ENCODE assay signal across 20 cellular contexts in the genomic region with DNA sequence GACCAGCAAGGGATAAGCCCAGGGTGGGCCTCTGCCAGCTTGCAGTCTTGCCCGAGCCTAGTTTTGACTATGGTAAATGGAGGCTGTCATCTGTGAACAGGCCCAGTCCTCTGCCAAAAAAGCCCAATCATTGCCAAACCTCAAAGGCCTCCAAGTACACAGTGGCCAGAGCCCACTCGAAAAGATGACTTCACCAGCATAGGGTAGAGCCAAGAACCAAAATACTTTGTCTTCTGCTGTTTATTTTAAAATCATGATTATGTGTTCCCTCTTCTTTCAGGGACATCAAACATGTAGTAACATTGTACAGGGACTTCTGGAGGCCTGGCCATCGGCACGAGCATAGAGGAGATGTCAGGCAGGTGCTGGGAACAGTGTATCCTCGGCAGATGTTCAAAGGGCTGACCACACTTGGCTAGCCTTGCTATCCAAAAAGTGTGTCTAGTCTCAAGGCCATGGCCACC.
A peak's percentile ranks its signal among the peaks of the same experiment; 100 is the strongest.
DNase-seq lines count a peak whose midpoint lies in the region; ATAC-seq and TF ChIP-seq lines count a peak whose summit lies in the region.
"Had no signal": no experiment of that assay in that cellular context is flagged by ENCODE, and none has a peak within 500 bp of the region (broad histone marks: within the 10 kb centered on the region; RNA-seq: fewer than 3 reads in every experiment).

No MANE protein-coding gene starts in this region.

- no peak overlapping the region for H3K4me3 ChIP-seq in right atrium auricular region
- no peak overlapping the region for H3K4me3 ChIP-seq in fibroblast of lung (replicated peaks in 1 of 4; ENCODE audit: control extremely low read depth in 1 of 4, insufficient read depth in 1 of 4, low read depth in 3 of 4, low read length in 4 of 4)
- no peak overlapping the region for H3K4me3 ChIP-seq in mucosa of descending colon
- H3K4me3 ChIP-seq in upper lobe of left lung = no peak overlapping the region
- H3K4me3 ChIP-seq: cardiac muscle cell, Peyer's patch, spleen, vagina had no signal

- no peak overlapping the region for H3K27ac ChIP-seq in right atrium auricular region
- no peak overlapping the region for H3K27ac ChIP-seq in fibroblast of lung (ENCODE audit: insufficient read depth, low read length)
- no peak overlapping the region for H3K27ac ChIP-seq in upper lobe of left lung
- H3K27ac ChIP-seq: cardiac muscle cell, Peyer's patch, spleen, vagina, VCaP had no signal

- H3K79me2 ChIP-seq in fibroblast of lung (ENCODE audit: control insufficient read depth, insufficient read depth, low read length) = no peaks in the 10 kb centered on the region

- no peak for TF ChIP-seq POLR2A in upper lobe of left lung (IDR thresholded peaks at IDR 0.05)

- peak; percentile 83 for ATAC-seq in Right ventricle myocardium superior (ENCODE audit: poor library complexity)
- peak; percentile 48 for ATAC-seq in mucosa of descending colon
- peak; percentile 46 to 89 for ATAC-seq in upper lobe of left lung (ENCODE audit: low FRiP score in 2 of 2)

- DNase-seq in Right ventricle myocardium superior (peak; percentile 55), right atrium auricular region (ENCODE audit: low spot score) (no peak), fibroblast of lung (ENCODE audit: low read depth in 2 of 2) (peak; percentile 54 to 76), mucosa of descending colon (no peak), upper lobe of left lung (no peak), ureter (ENCODE audit: low spot score) (no peak), GM19238 (ENCODE audit: insufficient read length, low spot score) (no peak)
- no peak for DNase-seq in activated CD4-positive, alpha-beta T cell treated with anti-CD3 and anti-CD28 coated beads, Interleukin-2, amount 50 U/mL, for 4 hours
- DNase-seq: 8988T; activated CD4-positive, alpha-beta T cell treated with anti-CD3 and anti-CD28 coated beads, Interleukin-2, amount 10 ng/mL, durations not matched to agents 7 days and 5 days; activated effector memory CD4-positive, alpha-beta T cell treated with anti-CD3 and anti-CD28 coated beads, Interleukin-2, amount 50 U/mL, for 16 hours; H9; NCI-H1694; Peyer's patch; spleen; stimulated activated CD4-positive, alpha-beta T cell treated with anti-CD3 and anti-CD28 coated beads, Interleukin-4, amount 100 ng/mL, for 4 hours; T-helper 2 cell had no signal

- no peak overlapping the region for H3K9ac ChIP-seq in fibroblast of lung (ENCODE audit: insufficient read depth, low read length)

- H2AFZ ChIP-seq in fibroblast of lung (ENCODE audit: low read length) = no peak overlapping the region

- TF ChIP-seq CTCF in right atrium auricular region (IDR thresholded peaks at IDR 0.05) (no peak), fibroblast of lung (conservative IDR thresholded peaks at IDR 0.05 in 1 of 2, IDR thresholded peaks at IDR 0.05 in 1 of 2; ENCODE audit: low read depth in 1 of 2, low read length in 2 of 2) (no peak), mucosa of descending colon (IDR thresholded peaks at IDR 0.05) (no peak), upper lobe of left lung (IDR thresholded peaks at IDR 0.05) (no peak)

- intact Hi-C loops in Right ventricle myocardium superior (cut with DNase I) = no loop called here
- intact Hi-C loops in mucosa of descending colon (cut with DNase I, micrococcal nuclease) = no loop called here

- H3K9me3 ChIP-seq in right atrium auricular region = no peaks in the 10 kb centered on the region
- H3K9me3 ChIP-seq in fibroblast of lung (ENCODE audit: control insufficient read depth, insufficient read depth, low read depth, low read length) = no peaks in the 10 kb centered on the region
- H3K9me3 ChIP-seq in mucosa of descending colon = no peaks in the 10 kb centered on the region
- no peaks in the 10 kb centered on the region for H3K9me3 ChIP-seq in upper lobe of left lung
- H3K9me3 ChIP-seq: Peyer's patch, vagina had no signal

- no peaks in the 10 kb centered on the region for H3K36me3 ChIP-seq in right atrium auricular region
- no peaks in the 10 kb centered on the region for H3K36me3 ChIP-seq in fibroblast of lung (ENCODE audit: control insufficient read depth, insufficient read depth, low read length)
- H3K36me3 ChIP-seq in mucosa of descending colon (ENCODE audit: low read depth) = no peaks in the 10 kb centered on the region
- H3K36me3 ChIP-seq in upper lobe of left lung = no peaks in the 10 kb centered on the region
- H3K36me3 ChIP-seq: cardiac muscle cell, Peyer's patch, spleen, vagina had no signal

- H3K4me1 ChIP-seq in right atrium auricular region (no peaks in the 10 kb centered on the region), fibroblast of lung (ENCODE audit: control insufficient read depth, extremely low read depth, insufficient read depth, low read length) (no peaks in the 10 kb centered on the region), mucosa of descending colon (ENCODE audit: low read depth) (no peaks in the 10 kb centered on the region), upper lobe of left lung (no peaks in the 10 kb centered on the region)
- H3K4me1 ChIP-seq: Peyer's patch, spleen, vagina had no signal

- 56 to 61% methylated on average over 5 of the region's 5 CpGs for WGBS in upper lobe of left lung, 2 donors

- no peak overlapping the region for H3K4me2 ChIP-seq in fibroblast of lung (ENCODE audit: extremely low read depth, insufficient read depth, low read length)

- no peak for TF ChIP-seq EP300 in upper lobe of left lung (IDR thresholded peaks at IDR 0.05)

- H3K27me3 ChIP-seq in right atrium auricular region = no peaks in the 10 kb centered on the region
- peaks cover 5% of the 10 kb centered on the region for H3K27me3 ChIP-seq in fibroblast of lung (ENCODE audit: control insufficient read depth, insufficient read depth, low read length)
- H3K27me3 ChIP-seq in upper lobe of left lung = no peaks in the 10 kb centered on the region
- H3K27me3 ChIP-seq: cardiac muscle cell, Peyer's patch, vagina had no signal

- no peaks in the 10 kb centered on the region for H4K20me1 ChIP-seq in fibroblast of lung (ENCODE audit: control insufficient read depth, extremely low read depth, insufficient read depth, low read length)

Comparison
In these comparisons a context has a peak if more than half of its experiments do, and no peak if none do; other contexts are left out.
1. DNase-seq: peak in Right ventricle myocardium superior (single experiment) and fibroblast of lung (2 of 2); none in right atrium auricular region (single experiment), mucosa of descending colon (0 of 3), upper lobe of left lung (0 of 2), activated CD4-positive, alpha-beta T cell treated with anti-CD3 and anti-CD28 coated beads, Interleukin-2, amount 50 U/mL, for 4 hours (0 of 2), ureter (single experiment) and GM19238 (single experiment).
2. Peak in every context shown above with its lines, with median percentiles within 50 percentile points of each other: ATAC-seq.